In the genomic region with DNA sequence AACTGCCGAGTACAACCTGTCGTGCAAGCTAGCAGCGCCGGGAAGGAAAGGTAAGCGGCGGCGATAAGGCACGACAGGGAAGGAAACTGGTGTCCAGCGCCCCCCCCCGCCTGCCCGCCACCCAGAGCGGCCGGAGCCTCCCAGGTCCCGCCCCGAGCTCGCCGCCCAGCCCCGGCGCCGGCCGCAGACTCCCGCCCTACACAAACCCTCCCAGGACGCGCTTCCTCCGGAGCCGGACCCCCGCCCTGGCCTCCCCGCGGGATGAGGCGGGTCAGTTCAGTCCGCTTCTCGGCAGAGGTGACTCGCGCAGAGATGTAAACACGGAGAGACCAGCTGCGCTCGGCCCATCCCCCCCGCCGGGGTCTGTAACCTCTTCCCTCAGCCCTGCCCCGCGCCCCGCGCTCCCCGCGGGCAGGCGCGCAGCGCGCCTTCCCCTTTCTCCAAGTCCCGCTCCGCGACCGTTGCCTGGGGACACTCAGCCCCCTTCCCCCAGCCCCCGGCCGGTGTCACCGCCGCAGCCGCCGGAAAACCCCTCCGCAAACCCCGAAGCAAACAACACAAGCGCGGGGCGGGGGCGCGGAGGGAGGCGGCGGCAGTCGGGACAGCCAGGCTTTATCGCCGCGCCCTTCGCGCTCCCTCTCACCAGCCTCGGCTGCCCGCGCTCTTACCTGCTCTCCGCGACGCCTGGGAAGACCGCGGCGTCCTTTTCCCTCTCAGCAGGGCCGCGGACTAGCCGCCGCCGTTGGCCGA, we compare ENCODE assay signal across 8 cellular contexts. TPM values are rescaled to one million over a fixed set of nuclear protein-coding genes. Genes with fewer than 3 reads are reported as not detected.
DNase-seq lines count a peak whose midpoint lies in the region; ATAC-seq and TF ChIP-seq lines count a peak whose summit lies in the region.

No MANE protein-coding gene starts in this region.

- peak; percentile 12 for ATAC-seq in GM21367 (IDR thresholded peaks at IDR 0.05; ENCODE audit: unreplicated experiment)
- peak; percentile 19 for ATAC-seq in stimulated activated naive CD8-positive, alpha-beta T cell treated with anti-CD3 and anti-CD28 coated beads, Interleukin-15, Interleukin-2, amounts not matched to agents 100 U/mL and 50 U/mL, for 24 hours

- H3K4me3 ChIP-seq in CD4-positive, alpha-beta memory T cell (ENCODE audit: low read length in 2 of 2), result peak overlapping the region in 1 of 2 donors; percentile 61
- peak overlapping the region; percentile 99 for H3K4me3 ChIP-seq in HUES48 (ENCODE audit: low read depth, low read length)
- H3K4me3 ChIP-seq in fibroblast of pulmonary artery (replicated peaks; ENCODE audit: low read depth, low read length), result peak overlapping the region; percentile 82

- H3K9me3 Mint-ChIP-seq in CD4-positive, alpha-beta memory T cell, result no peaks in the 10 kb centered on the region
- no peaks in the 10 kb centered on the region for H3K9me3 Mint-ChIP-seq in nephron

- peaks cover 17% of the 10 kb centered on the region for H3K4me1 ChIP-seq in CD4-positive, alpha-beta memory T cell (ENCODE audit: insufficient read depth, low read length)
- H3K4me1 ChIP-seq in HUES48 (ENCODE audit: control insufficient read depth, insufficient read depth, low read length), result peaks cover 36% of the 10 kb centered on the region

- DNase-seq in CD4-positive, alpha-beta memory T cell, result peak; percentile 73 to 85 (median 74)
- DNase-seq in RPMI7951 (ENCODE audit: low read depth) (peak; percentile 75), fibroblast of pulmonary artery (ENCODE audit: low read depth) (peak; percentile 76)
- DNase-seq in activated effector memory CD4-positive, alpha-beta T cell treated with Interleukin-2 at 50 U/mL for 16 hours, result peak; percentile 52
- peak; percentile 66 for DNase-seq in stimulated activated naive CD8-positive, alpha-beta T cell treated with anti-CD3 and anti-CD28 coated beads, Interleukin-15, Interleukin-2, amounts not matched to agents 100 U/mL and 50 U/mL, for 24 hours

- peak overlapping the region; percentile 86 to 95 (median 88) for H3K27ac Mint-ChIP-seq in CD4-positive, alpha-beta memory T cell
- peak overlapping the region; percentile 20 to 86 (median 76) for H3K27ac Mint-ChIP-seq in nephron

- intact Hi-C loops in CD4-positive, alpha-beta memory T cell (cut with micrococcal nuclease), result loop anchor here (1.0 to 5.0 kb wide), 9 partner anchors 51 to 1346 kb away; a partner anchor contains a TSS

- no peaks in the 10 kb centered on the region for H3K27me3 Mint-ChIP-seq in CD4-positive, alpha-beta memory T cell
- peaks cover 18% of the 10 kb centered on the region for H3K27me3 Mint-ChIP-seq in nephron (ENCODE audit: low read depth)

- peak overlapping the region; percentile 89 to 94 (median 92) for H3K4me3 Mint-ChIP-seq in CD4-positive, alpha-beta memory T cell
- peak overlapping the region; percentile 95 to 97 (median 96) for H3K4me3 Mint-ChIP-seq in nephron

- peak overlapping the region; percentile 86 for H3K9ac ChIP-seq in HUES48 (ENCODE audit: low read depth, low read length)

- no peaks in the 10 kb centered on the region for H3K36me3 ChIP-seq in CD4-positive, alpha-beta memory T cell (ENCODE audit: insufficient read depth, low read length)
- H3K36me3 ChIP-seq in HUES48 (ENCODE audit: control insufficient read depth, insufficient read depth, low read length), result no peaks in the 10 kb centered on the region

- POLR2A ChIA-PET in CD4-positive, alpha-beta memory T cell (lab: Charles Lee; ENCODE audit: partially characterized antibody), result interaction anchor here (1.0 to 4.5 kb wide), 10 partner anchors 90 to 381 kb away, joined by 3 to 48 read pairs (median 8); a partner anchor contains a TSS

- H3K9me3 ChIP-seq in CD4-positive, alpha-beta memory T cell (ENCODE audit: control insufficient read depth in 1 of 2, low read length in 2 of 2), result no peaks in the 10 kb centered on the region
- no peaks in the 10 kb centered on the region for H3K9me3 ChIP-seq in HUES48 (ENCODE audit: control insufficient read depth, insufficient read depth, low read length)

- no peaks in the 10 kb centered on the region for H3K27me3 ChIP-seq in CD4-positive, alpha-beta memory T cell (ENCODE audit: insufficient read depth, low read length)
- H3K27me3 ChIP-seq in HUES48 (ENCODE audit: control insufficient read depth, insufficient read depth, low read length), result peaks cover 14% of the 10 kb centered on the region

- H3K4me1 Mint-ChIP-seq in CD4-positive, alpha-beta memory T cell, result peaks cover 22 to 34% (median 25%) of the 10 kb centered on the region in 4 donors
- peaks cover 11% of the 10 kb centered on the region for H3K4me1 Mint-ChIP-seq in nephron

- TF ChIP-seq CTCF in fibroblast of pulmonary artery (IDR thresholded peaks at IDR 0.05; ENCODE audit: low read length, missing control alignments) (no peak), nephron (IDR thresholded peaks at IDR 0.05; ENCODE audit: unreplicated experiment in 3 of 3) (no peak)

- CTCF ChIA-PET in CD4-positive, alpha-beta memory T cell (lab: Charles Lee; ENCODE audit: partially characterized antibody), result interaction anchor here (1.1 to 1.5 kb wide), 4 partner anchors 9 to 146 kb away, joined by 3 to 6 read pairs (median 5); no protein-coding TSS in a partner anchor

- H3K27ac ChIP-seq in CD4-positive, alpha-beta memory T cell (ENCODE audit: low read depth, low read length), result peak overlapping the region; percentile 65
- peak overlapping the region; percentile 97 for H3K27ac ChIP-seq in HUES48 (ENCODE audit: low read depth, low read length)

- H3K36me3 Mint-ChIP-seq in CD4-positive, alpha-beta memory T cell, result peaks cover 0 to 4% of the 10 kb centered on the region in 2 donors
- H3K36me3 Mint-ChIP-seq in nephron (ENCODE audit: low read depth), result no peaks in the 10 kb centered on the region

RNA-seq across cellular contexts. Expression of a gene that starts 0.5 kb away (rescaled TPM):
- 10 to 100 TPM; 76.1 to 81.4 TPM for total RNA-seq in CD4-positive, alpha-beta memory T cell
- 10 to 100 TPM; 27.4 to 38.6 TPM for polyA plus RNA-seq in CD4-positive, alpha-beta memory T cell
- 24.8 and 28.5 TPM in 2 replicates for total RNA-seq in RPMI7951 (2014; rRNA removed; shearing (Covaris generic))
